17 cellular contexts compared by ENCODE assay signal in the genomic region with DNA sequence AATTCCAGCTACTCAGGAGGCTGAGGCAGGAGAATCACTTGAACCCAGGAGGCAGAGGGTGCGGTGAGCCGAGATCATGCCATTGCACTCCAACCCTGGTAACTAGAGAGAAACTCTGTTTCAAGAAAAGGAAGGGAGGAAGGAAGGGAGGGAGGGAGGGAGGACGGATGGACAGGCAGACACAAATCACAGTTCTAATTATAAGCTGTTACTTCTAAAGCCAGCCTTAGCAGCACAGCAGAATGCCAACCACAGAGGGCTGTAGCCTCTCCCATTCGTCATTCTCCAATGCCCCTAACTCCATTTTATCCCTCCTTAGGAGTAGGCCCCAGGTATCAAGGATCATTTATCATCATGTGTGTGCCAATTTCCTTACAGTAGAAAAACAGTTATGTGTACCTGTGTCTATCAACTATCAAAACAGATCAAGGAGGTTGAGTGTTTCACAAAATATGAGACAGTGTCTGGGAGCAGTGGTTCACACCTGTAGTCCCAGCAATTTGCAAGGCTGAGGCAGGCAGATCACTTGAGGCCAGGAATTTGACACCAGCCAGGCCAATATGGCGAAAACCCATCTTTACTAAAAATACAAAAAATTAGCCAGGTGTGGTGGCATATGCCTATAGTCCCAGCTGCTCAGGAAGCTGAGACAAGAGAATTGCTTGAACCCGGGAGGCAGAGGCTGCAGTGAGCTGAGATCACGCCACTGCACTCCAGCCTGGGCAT. TPM values are rescaled to one million over a fixed set of nuclear protein-coding genes. Genes with fewer than 3 reads are reported as not detected.
DNase-seq lines count a peak whose midpoint lies in the region; ATAC-seq, FAIRE-seq and TF ChIP-seq lines count a peak whose summit lies in the region.
"Had no signal": no experiment of that assay in that cellular context is flagged by ENCODE, and none has a peak within 500 bp of the region (broad histone marks: within the 10 kb centered on the region; RNA-seq: fewer than 3 reads in every experiment).

No MANE protein-coding gene starts in this region.

- no peak overlapping the region for H3K4me3 Mint-ChIP-seq in osteocyte (ENCODE audit: unreplicated experiment)
- no peak overlapping the region for H3K4me3 Mint-ChIP-seq in activated T-helper 17 cell treated with anti-CD3 and anti-CD28 coated beads, Interleukin-2, amount 50 U/mL, for 72 hours
- H3K4me3 Mint-ChIP-seq: activated naive CD8-positive, alpha-beta T cell treated with anti-CD3 and anti-CD28 coated beads, Interleukin-2, amount 10 ng/mL, durations not matched to agents 7 days and 5 days had no signal

- H3K4me2 ChIP-seq in Karpas-422 (ENCODE audit: low read depth, low read length, poor library complexity, severe bottlenecking) = peak overlapping the region; percentile 60
- H3K4me2 ChIP-seq: hepatocyte had no signal

- H3K9ac ChIP-seq in Karpas-422 (ENCODE audit: low read length) = peak overlapping the region; percentile 25; the same call in 1 of the 2 replicates

- H3K27me3 Mint-ChIP-seq in osteocyte (ENCODE audit: unreplicated experiment) = no peaks in the 10 kb centered on the region
- H3K27me3 Mint-ChIP-seq in activated T-helper 17 cell treated with anti-CD3 and anti-CD28 coated beads, Interleukin-2, amount 50 U/mL, for 72 hours = no peaks in the 10 kb centered on the region
- H3K27me3 Mint-ChIP-seq: activated naive CD8-positive, alpha-beta T cell treated with anti-CD3 and anti-CD28 coated beads, Interleukin-2, amount 10 ng/mL, durations not matched to agents 7 days and 5 days; naive thymus-derived CD4-positive, alpha-beta T cell had no signal

- H3K9me2 ChIP-seq in Karpas-422 (replicated peaks; ENCODE audit: insufficient read depth, low read length) = no peaks in the 10 kb centered on the region

- H3K27ac Mint-ChIP-seq in osteocyte (ENCODE audit: unreplicated experiment) = peak overlapping the region; percentile 80
- H3K27ac Mint-ChIP-seq in activated T-helper 17 cell treated with anti-CD3 and anti-CD28 coated beads, Interleukin-2, amount 50 U/mL, for 72 hours = no peak overlapping the region
- H3K27ac Mint-ChIP-seq: activated naive CD8-positive, alpha-beta T cell treated with anti-CD3 and anti-CD28 coated beads, Interleukin-2, amount 10 ng/mL, durations not matched to agents 7 days and 5 days had no signal

- no peak for ATAC-seq in activated T-helper 17 cell treated with anti-CD3 and anti-CD28 coated beads, Interleukin-2, amount 50 U/mL, for 72 hours (replicated peaks)

- H4K20me1 ChIP-seq in Karpas-422 (ENCODE audit: insufficient read depth, low read depth, low read length) = peaks cover 3% of the 10 kb centered on the region; the same call in 1 of the 2 replicates

- H3K79me2 ChIP-seq in ACC112 (ENCODE audit: control insufficient read depth, insufficient read depth, low read length, unreplicated experiment) = peaks cover 79% of the 10 kb centered on the region
- peaks cover 98% of the 10 kb centered on the region for H3K79me2 ChIP-seq in Karpas-422 (ENCODE audit: low read length)

- no peak for TF ChIP-seq POLR2A in H54 (IDR thresholded peaks at IDR 0.05; ENCODE audit: low read depth, low read length)

- no peak for FAIRE-seq in H54 (lab: Jason Lieb, UNC)
- FAIRE-seq: D721Med had no signal

- no peaks in the 10 kb centered on the region for H3K36me3 Mint-ChIP-seq in osteocyte (ENCODE audit: unreplicated experiment)
- H3K36me3 Mint-ChIP-seq in activated T-helper 17 cell treated with anti-CD3 and anti-CD28 coated beads, Interleukin-2, amount 50 U/mL, for 72 hours (ENCODE audit: low read depth) = peaks cover 13% of the 10 kb centered on the region

- no peaks in the 10 kb centered on the region for H3K36me3 ChIP-seq in ACC112 (ENCODE audit: insufficient read depth, low read length)
- H3K36me3 ChIP-seq in Karpas-422 (ENCODE audit: insufficient read depth, low read length) = no peaks in the 10 kb centered on the region
- H3K36me3 ChIP-seq: WERI-Rb-1 had no signal

- H3K9me3 ChIP-seq in Karpas-422 (ENCODE audit: low read length) = no peaks in the 10 kb centered on the region

- H3K4me3 ChIP-seq in ACC112 (ENCODE audit: low read depth, low read length) (no peak overlapping the region), Karpas-422 (ENCODE audit: low read length) (peak overlapping the region; percentile 24; the same call in 1 of the 2 replicates)
- H3K4me3 ChIP-seq: hepatocyte had no signal

- H3K27ac ChIP-seq in ACC112 (ENCODE audit: low read depth, low read length) (peak overlapping the region; percentile 24; the same call in 1 of the 2 replicates), Karpas-422 (ENCODE audit: low read length) (peak overlapping the region; percentile 85)
- H3K27ac ChIP-seq: hepatocyte, WERI-Rb-1 had no signal

- H3K4me1 ChIP-seq in ACC112 (ENCODE audit: control insufficient read depth, insufficient read depth, low read length, unreplicated experiment) (peaks cover 54% of the 10 kb centered on the region), Karpas-422 (ENCODE audit: low read length) (peaks cover 72% of the 10 kb centered on the region)

- DNase-seq in Karpas-422 (peak; percentile 53), dermis blood vessel endothelial cell (peak; percentile 26), osteocyte (ENCODE audit: extremely low spot score, unreplicated experiment) (peak; percentile 30), GF-D8 (lab: John Stamatoyannopoulos, UW) (no peak), H54 (ENCODE audit: insufficient read length, low spot score) (no peak)
- DNase-seq in stimulated activated CD4-positive, alpha-beta T cell treated with anti-CD3 and anti-CD28 coated beads, Interleukin-4, amount 100 ng/mL, for 24 hours = no peak
- DNase-seq: activated CD8-positive, alpha-beta memory T cell treated with anti-CD3 and anti-CD28 coated beads, Interleukin-2, amount 50 U/mL, for 4 hours; activated naive CD8-positive, alpha-beta T cell treated with anti-CD3 and anti-CD28 coated beads, Interleukin-2, amount 10 ng/mL, durations not matched to agents 7 days and 5 days; naive thymus-derived CD4-positive, alpha-beta T cell; NCI-H2081 treated with DMSO at 0.1 percent for 48 hours had no signal

- H2AFZ ChIP-seq in ACC112 (ENCODE audit: low read length, unreplicated experiment) = no peak overlapping the region
- H2AFZ ChIP-seq in Karpas-422 (ENCODE audit: low read length) = no peak overlapping the region
- H2AFZ ChIP-seq: hepatocyte had no signal

- H3K27me3 ChIP-seq in ACC112 (ENCODE audit: insufficient read depth, low read length) (no peaks in the 10 kb centered on the region), Karpas-422 (ENCODE audit: low read length) (no peaks in the 10 kb centered on the region)
- H3K27me3 ChIP-seq: hepatocyte had no signal

- TF ChIP-seq CTCF in osteocyte (IDR thresholded peaks at IDR 0.05) = no peak

- H3K4me1 Mint-ChIP-seq in osteocyte (ENCODE audit: unreplicated experiment) = peaks cover 46% of the 10 kb centered on the region
- H3K4me1 Mint-ChIP-seq in activated T-helper 17 cell treated with anti-CD3 and anti-CD28 coated beads, Interleukin-2, amount 50 U/mL, for 72 hours = peaks cover 38% of the 10 kb centered on the region

- no peaks in the 10 kb centered on the region for H3K9me3 Mint-ChIP-seq in osteocyte (ENCODE audit: unreplicated experiment)
- no peaks in the 10 kb centered on the region for H3K9me3 Mint-ChIP-seq in activated T-helper 17 cell treated with anti-CD3 and anti-CD28 coated beads, Interleukin-2, amount 50 U/mL, for 72 hours
- H3K9me3 Mint-ChIP-seq: activated naive CD8-positive, alpha-beta T cell treated with anti-CD3 and anti-CD28 coated beads, Interleukin-2, amount 10 ng/mL, durations not matched to agents 7 days and 5 days; naive thymus-derived CD4-positive, alpha-beta T cell had no signal

RNA-seq across cellular contexts. Expression of a gene that starts 19.1 kb away (rescaled TPM):
- total RNA-seq in Karpas-422 (2014; rRNA removed; shearing (Covaris generic); ENCODE audit: low replicate concordance) = 26.3 and 35.1 TPM in 2 replicates
- 81.9 and 125 TPM in 2 replicates for total RNA-seq in dermis blood vessel endothelial cell
- total RNA-seq in osteocyte = 71.4 and 73.6 TPM in 2 replicates
- 100 to 1,000 TPM; 107 to 209 TPM for total RNA-seq in activated T-helper 17 cell treated with anti-CD3 and anti-CD28 coated beads, Interleukin-2, amount 50 U/mL, for 72 hours

RNA-seq across cellular contexts. Expression of a gene that starts 48.2 kb away (rescaled TPM):
- not detected in 2 replicates for total RNA-seq in Karpas-422 (2014; rRNA removed; shearing (Covaris generic); ENCODE audit: low replicate concordance)
- total RNA-seq in dermis blood vessel endothelial cell (0.05 and 0.17 TPM in 2 replicates), osteocyte (not detected in 2 replicates)
- total RNA-seq in activated T-helper 17 cell treated with anti-CD3 and anti-CD28 coated beads, Interleukin-2, amount 50 U/mL, for 72 hours = not detected
- total RNA-seq: M059J, SK-MEL-5 had no signal

Comparison
In these comparisons a context has a peak if more than half of its experiments do, and no peak if none do; other contexts are left out.
1. DNase-seq: peak in Karpas-422 (single experiment), dermis blood vessel endothelial cell (single experiment) and osteocyte (single experiment); none in GF-D8 (single experiment), stimulated activated CD4-positive, alpha-beta T cell treated with anti-CD3 and anti-CD28 coated beads, Interleukin-4, amount 100 ng/mL, for 24 hours (single experiment) and H54 (single experiment).